Comparison of ENCODE assay signal across 1 cellular context in genomic region chr10:114487815-114488536, GRCh38.
TF ChIP-seq lines count a peak whose summit lies in the region.

No MANE protein-coding gene starts in this region.

TF ChIP-seq in IMR-90, 13 proteins besides CTCF, POLR2A, EP300 and RAD21 (continued from another document):
- no peak for TF ChIP-seq USF2 (IDR thresholded peaks at IDR 0.05; ENCODE audit: low read depth, low read length)
- TF ChIP-seq RCOR1 (IDR thresholded peaks at IDR 0.05; ENCODE audit: insufficient replicate concordance, low read length): no peak
- TF ChIP-seq NFE2L2 (IDR thresholded peaks at IDR 0.05; ENCODE audit: low read depth, low read length): no peak
- no peak for TF ChIP-seq ELK1 (IDR thresholded peaks at IDR 0.05; ENCODE audit: borderline replicate concordance, low read depth, low read length)
- TF ChIP-seq MAZ (IDR thresholded peaks at IDR 0.05; ENCODE audit: borderline replicate concordance, low read depth, low read length): no peak
- no peak for TF ChIP-seq SMC3 (IDR thresholded peaks at IDR 0.05; ENCODE audit: low read depth, low read length)
